ENCODE assay signal across 8 cellular contexts in genomic region chr5:108380531-108381021, GRCh38. TPM values are rescaled to one million over a fixed set of nuclear protein-coding genes. Genes with fewer than 3 reads are reported as not detected.
DNase-seq lines count a peak whose midpoint lies in the region; ATAC-seq and TF ChIP-seq lines count a peak whose summit lies in the region.

No MANE protein-coding gene starts in this region.

- DNase-seq in GM03348 (ENCODE audit: low spot score) (peak; percentile 46), coronary artery (ENCODE audit: low spot score) (peak; percentile 80), lower lobe of right lung (peak; percentile 63), mesenteric fat pad (ENCODE audit: low spot score) (no peak)
- DNase-seq in Jurkat, Clone E6-1 (ENCODE audit: low read depth, low spot score) = no peak
- peak; percentile 75 for DNase-seq in activated CD4-positive, alpha-beta T cell treated with anti-CD3 and anti-CD28 coated beads for 36 hours
- peak; percentile 48 for DNase-seq in stimulated activated CD8-positive, alpha-beta memory T cell treated with anti-CD3 and anti-CD28 coated beads, Interleukin-12 subunit alpha, Interleukin-12 subunit beta, amount 100 ng/mL, for 4 hours (ENCODE audit: low read depth)

- ATAC-seq in GM21576 (IDR thresholded peaks at IDR 0.05; ENCODE audit: unreplicated experiment) (peak; percentile 28), lower lobe of right lung (peak in 1 of 2 donors; percentile 3)
- ATAC-seq in activated CD4-positive, alpha-beta T cell treated with anti-CD3 and anti-CD28 coated beads for 36 hours = peak; percentile 8

- H3K27ac ChIP-seq in coronary artery (peak overlapping the region; percentile 99 to 100), lower lobe of right lung (peak overlapping the region; percentile 100)

- H3K4me1 Mint-ChIP-seq in activated CD4-positive, alpha-beta T cell treated with anti-CD3 and anti-CD28 coated beads for 36 hours = peaks cover 31% of the 10 kb centered on the region

- no peaks in the 10 kb centered on the region for H3K27me3 Mint-ChIP-seq in activated CD4-positive, alpha-beta T cell treated with anti-CD3 and anti-CD28 coated beads for 36 hours

- POLR2A ChIA-PET in activated CD4-positive, alpha-beta T cell treated with anti-CD3 and anti-CD28 coated beads for 36 hours (lab: Charles Lee) = interaction anchor here (0.6 kb wide), 1 partner anchor 375 kb away, joined by 8 read pairs; no protein-coding TSS in a partner anchor

- H3K27ac Mint-ChIP-seq in activated CD4-positive, alpha-beta T cell treated with anti-CD3 and anti-CD28 coated beads for 36 hours = peak overlapping the region; percentile 86

- intact Hi-C loops in activated CD4-positive, alpha-beta T cell treated with anti-CD3 and anti-CD28 coated beads for 36 hours (cut with DNase I, micrococcal nuclease) = loop anchor here (5.0 to 10.0 kb wide), 2 partner anchors 367 to 1704 kb away; partner anchors contain the start of gene FER (in 1 of the 2)
- intact Hi-C loops in lower lobe of right lung (cut with DNase I) = no loop called here

- H3K4me3 ChIP-seq in Jurkat, Clone E6-1 (ENCODE audit: low read length) = peak overlapping the region; percentile 72
- peak overlapping the region; percentile 99 for H3K4me3 ChIP-seq in coronary artery
- H3K4me3 ChIP-seq in lower lobe of right lung = peak overlapping the region; percentile 88

- no peaks in the 10 kb centered on the region for H3K36me3 ChIP-seq in lower lobe of right lung

- CTCF ChIA-PET in activated CD4-positive, alpha-beta T cell treated with anti-CD3 and anti-CD28 coated beads for 36 hours (lab: Charles Lee) = interaction anchor here (0.6 kb wide), 1 partner anchor 35 kb away, joined by 3 read pairs; no protein-coding TSS in a partner anchor

- no peaks in the 10 kb centered on the region for H3K27me3 ChIP-seq in lower lobe of right lung (ENCODE audit: low read depth)

- peaks cover 20% of the 10 kb centered on the region for H3K36me3 Mint-ChIP-seq in activated CD4-positive, alpha-beta T cell treated with anti-CD3 and anti-CD28 coated beads for 36 hours (ENCODE audit: low read depth)

- H3K9me3 Mint-ChIP-seq in activated CD4-positive, alpha-beta T cell treated with anti-CD3 and anti-CD28 coated beads for 36 hours (ENCODE audit: low read depth) = peaks cover 12% of the 10 kb centered on the region

- TF ChIP-seq CTCF in coronary artery (IDR thresholded peaks at IDR 0.05) (no peak), lower lobe of right lung (IDR thresholded peaks at IDR 0.05) (no peak)

- peaks cover 26% of the 10 kb centered on the region for H3K4me1 ChIP-seq in lower lobe of right lung

- peaks cover 14% of the 10 kb centered on the region for H3K9me3 ChIP-seq in lower lobe of right lung

- H3K4me3 Mint-ChIP-seq in activated CD4-positive, alpha-beta T cell treated with anti-CD3 and anti-CD28 coated beads for 36 hours = peak overlapping the region; percentile 77

RNA-seq across cellular contexts. Expression of gene FBXL17, which starts 1.3 kb away (rescaled TPM):
- 4.4 TPM for polyA plus RNA-seq in Jurkat, Clone E6-1 (2012; ENCODE audit: insufficient read depth, insufficient read length)
- 1 to 10 TPM; 3.1 to 6.6 TPM for total RNA-seq in activated CD4-positive, alpha-beta T cell treated with anti-CD3 and anti-CD28 coated beads for 36 hours
- 17.1 TPM for total RNA-seq in lower lobe of right lung
- 24.3 TPM for total RNA-seq in mesenteric fat pad

Comparison
In these comparisons a context has a peak if more than half of its experiments do, and no peak if none do; other contexts are left out.
1. DNase-seq: peak in GM03348 (single experiment), activated CD4-positive, alpha-beta T cell treated with anti-CD3 and anti-CD28 coated beads for 36 hours (single experiment), coronary artery (single experiment), lower lobe of right lung (single experiment) and stimulated activated CD8-positive, alpha-beta memory T cell treated with anti-CD3 and anti-CD28 coated beads, Interleukin-12 subunit alpha, Interleukin-12 subunit beta, amount 100 ng/mL, for 4 hours (single experiment); none in Jurkat, Clone E6-1 (single experiment) and mesenteric fat pad (single experiment).
2. Peak in every context shown above with its lines, with median percentiles within 50 percentile points of each other: H3K4me3 ChIP-seq.